In genomic region chr12:57475271-57476161, GRCh38 we compare ENCODE assay signal across 8 cellular contexts. TPM values are rescaled to one million over a fixed set of nuclear protein-coding genes. Genes with fewer than 3 reads are reported as not detected.
DNase-seq lines count a peak whose midpoint lies in the region; ATAC-seq and TF ChIP-seq lines count a peak whose summit lies in the region.

No MANE protein-coding gene starts in this region.

- H3K27ac ChIP-seq in fibroblast of lung (ENCODE audit: insufficient read depth, low read length) (no peak overlapping the region), neuronal stem cell (replicated peaks; ENCODE audit: low read length) (no peak overlapping the region)

- H2BK15ac ChIP-seq in neuronal stem cell (ENCODE audit: low read length): peak overlapping the region; percentile 61

- H2BK12ac ChIP-seq in neuronal stem cell (ENCODE audit: low read length): peak overlapping the region; percentile 85

- H3K36me3 ChIP-seq in NT2/D1 (ENCODE audit: insufficient read depth, insufficient read length, low read length) (peaks cover 5% of the 10 kb centered on the region), fibroblast of lung (ENCODE audit: control insufficient read depth, insufficient read depth, low read length) (no peaks in the 10 kb centered on the region), neuronal stem cell (replicated peaks in 1 of 2; ENCODE audit: control insufficient read depth in 2 of 2, insufficient read depth in 2 of 2, low read length in 2 of 2) (no peaks in the 10 kb centered on the region)

- H3K4me2 ChIP-seq in fibroblast of lung (ENCODE audit: extremely low read depth, insufficient read depth, low read length) (peak overlapping the region; percentile 79), neuronal stem cell (ENCODE audit: insufficient read depth, low read length, poor library complexity, severe bottlenecking) (peak overlapping the region; percentile 81)

- H3K4me1 ChIP-seq in NT2/D1 (ENCODE audit: insufficient read depth, insufficient read length) (peaks cover 10% of the 10 kb centered on the region), fibroblast of lung (ENCODE audit: control insufficient read depth, extremely low read depth, insufficient read depth, low read length) (no peaks in the 10 kb centered on the region), neuronal stem cell (ENCODE audit: control insufficient read depth in 2 of 2, insufficient read depth in 1 of 2, low read depth in 1 of 2, low read length in 2 of 2) (peaks cover 5 to 21% of the 10 kb centered on the region in 2 donors)

- H2AK5ac ChIP-seq in neuronal stem cell (ENCODE audit: low read depth, low read length): peak overlapping the region; percentile 80

- H2AFZ ChIP-seq in fibroblast of lung (ENCODE audit: low read length): no peak overlapping the region
- peak overlapping the region; percentile 98 for H2AFZ ChIP-seq in neuronal stem cell (ENCODE audit: low read length)

- no peak for TF ChIP-seq CTCF in fibroblast of lung (conservative IDR thresholded peaks at IDR 0.05 in 1 of 2, IDR thresholded peaks at IDR 0.05 in 1 of 2; ENCODE audit: low read depth in 1 of 2, low read length in 2 of 2)

- ATAC-seq in HG02852 (IDR thresholded peaks at IDR 0.05; ENCODE audit: unreplicated experiment): no peak
- no peak for ATAC-seq in GM19467 (IDR thresholded peaks at IDR 0.05; ENCODE audit: unreplicated experiment)

- H3K9me3 ChIP-seq in NT2/D1 (ENCODE audit: insufficient read depth, low read length) (no peaks in the 10 kb centered on the region), fibroblast of lung (ENCODE audit: control insufficient read depth, insufficient read depth, low read depth, low read length) (no peaks in the 10 kb centered on the region), neuronal stem cell (replicated peaks in 1 of 2; ENCODE audit: control insufficient read depth in 2 of 2, insufficient read depth in 1 of 2, low read depth in 1 of 2, low read length in 2 of 2) (peaks cover 3 to 4% of the 10 kb centered on the region in 2 donors)

- H3K18ac ChIP-seq in neuronal stem cell (ENCODE audit: low read length): peak overlapping the region; percentile 73

- DNase-seq in G401 (ENCODE audit: low spot score) (peak; percentile 49), NT2/D1 (ENCODE audit: low read depth, low spot score) (no peak), fibroblast of lung (ENCODE audit: low read depth in 2 of 2) (peak in 1 of 2 donors; percentile 26), neuronal stem cell (ENCODE audit: low spot score) (no peak), pons (ENCODE audit: low spot score) (no peak), NCI-H510A treated with DMSO at 0.1 percent for 48 hours (lab: John Stamatoyannopoulos, UW) (no peak)

- in situ Hi-C loops in G401 (cut with HindIII; ENCODE audit: low sequenced_read_pairs): no loop called here

- H3K79me2 ChIP-seq in fibroblast of lung (ENCODE audit: control insufficient read depth, insufficient read depth, low read length): no peaks in the 10 kb centered on the region

- H3K79me1 ChIP-seq in neuronal stem cell (ENCODE audit: low read depth, low read length): no peaks in the 10 kb centered on the region

- peak overlapping the region; percentile 79 for H3K9ac ChIP-seq in NT2/D1 (ENCODE audit: insufficient read length, low read depth)
- H3K9ac ChIP-seq in fibroblast of lung (ENCODE audit: insufficient read depth, low read length): no peak overlapping the region
- H3K9ac ChIP-seq in neuronal stem cell (ENCODE audit: low read depth, low read length, poor library complexity): peak overlapping the region; percentile 54

- H3K14ac ChIP-seq in neuronal stem cell (ENCODE audit: low read length): peak overlapping the region; percentile 73

- H2BK120ac ChIP-seq in neuronal stem cell (ENCODE audit: low read depth, low read length): no peak overlapping the region

- peak overlapping the region; percentile 90 for H3K23ac ChIP-seq in neuronal stem cell (ENCODE audit: low read depth, low read length, poor library complexity)

- H4K8ac ChIP-seq in neuronal stem cell (ENCODE audit: low read depth, low read length): no peak overlapping the region

- H2BK5ac ChIP-seq in neuronal stem cell (ENCODE audit: low read length): no peak overlapping the region

- no peak overlapping the region for H4K91ac ChIP-seq in neuronal stem cell (ENCODE audit: low read depth, low read length, poor library complexity)

- no CpG with 5 or more reads among the region's 84 CpGs for WGBS in neuronal stem cell (ENCODE audit: extremely low coverage in 2 of 2, insufficient read length in 2 of 2, insufficient replicate concordance in 1 of 2), 2 donors

- H3K4me3 ChIP-seq in NT2/D1 (ENCODE audit: insufficient read length, low read depth) (peak overlapping the region; percentile 40), fibroblast of lung (replicated peaks in 1 of 4; ENCODE audit: control extremely low read depth in 1 of 4, insufficient read depth in 1 of 4, low read depth in 3 of 4, low read length in 4 of 4) (peak overlapping the region in 1 of 4 experiments; percentile 33), neuronal stem cell (ENCODE audit: low read length in 2 of 2) (peak overlapping the region; percentile 34 to 47)

- no peaks in the 10 kb centered on the region for H4K20me1 ChIP-seq in fibroblast of lung (ENCODE audit: control insufficient read depth, extremely low read depth, insufficient read depth, low read length)

- peaks cover 57% of the 10 kb centered on the region for H3K27me3 ChIP-seq in NT2/D1 (ENCODE audit: insufficient read depth, insufficient read length)
- peaks cover 59% of the 10 kb centered on the region for H3K27me3 ChIP-seq in fibroblast of lung (ENCODE audit: control insufficient read depth, insufficient read depth, low read length)
- H3K27me3 ChIP-seq in neuronal stem cell (ENCODE audit: control insufficient read depth in 3 of 3, insufficient read depth in 3 of 3, low read depth in 1 of 3, low read length in 3 of 3): peaks cover 22 to 71% (median 67%) of the 10 kb centered on the region in 3 experiments

- no peak overlapping the region for H3K4ac ChIP-seq in neuronal stem cell (ENCODE audit: low read length)

RNA-seq across cellular contexts. Expression of gene ARHGAP9, which starts 4.2 kb away (rescaled TPM):
- 0.18 TPM in 1 of 2 replicates, not detected in the other for total RNA-seq in G401 (2014; rRNA removed; shearing (Covaris generic))
- total RNA-seq in fibroblast of lung: under 0.01 TPM in 2 replicates
- 0.08 and 0.10 TPM in 2 replicates for polyA plus RNA-seq in fibroblast of lung
- 0.15 TPM in 1 of 2 replicates, not detected in the other for polyA plus RNA-seq in fibroblast of lung (2012)
- not detected in 2 replicates for polyA minus RNA-seq in fibroblast of lung (ENCODE audit: low replicate concordance)
- polyA plus RNA-seq in neuronal stem cell (2013, experiment 1 of 2): 0.01 TPM
- 0.07 TPM for polyA plus RNA-seq in neuronal stem cell (2013, experiment 2 of 2)

RNA-seq across cellular contexts. Expression of gene MARS1, which starts 12.4 kb away (rescaled TPM):
- total RNA-seq in G401 (2014; rRNA removed; shearing (Covaris generic)): 220 and 246 TPM in 2 replicates
- 223 and 352 TPM in 2 replicates for total RNA-seq in fibroblast of lung
- polyA plus RNA-seq in fibroblast of lung: 89.9 and 103 TPM in 2 replicates
- polyA plus RNA-seq in fibroblast of lung (2012): 127 and 147 TPM in 2 replicates
- polyA minus RNA-seq in fibroblast of lung (ENCODE audit: low replicate concordance): 393 and 409 TPM in 2 replicates
- 257 TPM for polyA plus RNA-seq in neuronal stem cell (2013, experiment 1 of 2)
- 269 TPM for polyA plus RNA-seq in neuronal stem cell (2013, experiment 2 of 2)

RNA-seq across cellular contexts. Expression of gene GLI1, which starts 15.9 kb away (rescaled TPM):
- 4.7 and 6.4 TPM in 2 replicates for total RNA-seq in G401 (2014; rRNA removed; shearing (Covaris generic))
- 1.0 and 2.0 TPM in 2 replicates for total RNA-seq in fibroblast of lung
- polyA plus RNA-seq in fibroblast of lung: 0.40 and 0.97 TPM in 2 replicates
- 1.5 and 3.4 TPM in 2 replicates for polyA plus RNA-seq in fibroblast of lung (2012)
- 2.7 and 17.2 TPM in 2 replicates for polyA minus RNA-seq in fibroblast of lung (ENCODE audit: low replicate concordance)
- polyA plus RNA-seq in neuronal stem cell (2013, experiment 1 of 2): 0.28 TPM
- polyA plus RNA-seq in neuronal stem cell (2013, experiment 2 of 2): 0.03 TPM

RNA-seq across cellular contexts. Expression of gene INHBE, which starts 20.4 kb away (rescaled TPM):
- total RNA-seq in G401 (2014; rRNA removed; shearing (Covaris generic)): 0.43 and 0.78 TPM in 2 replicates
- 9.2 and 26.4 TPM in 2 replicates for total RNA-seq in fibroblast of lung
- 0.41 and 0.67 TPM in 2 replicates for polyA plus RNA-seq in fibroblast of lung
- 0.40 and 1.0 TPM in 2 replicates for polyA plus RNA-seq in fibroblast of lung (2012)
- polyA minus RNA-seq in fibroblast of lung (ENCODE audit: low replicate concordance): not detected in 2 replicates
- 0.24 TPM for polyA plus RNA-seq in neuronal stem cell (2013, experiment 1 of 2)
- 0.35 TPM for polyA plus RNA-seq in neuronal stem cell (2013, experiment 2 of 2)

RNA-seq across cellular contexts. Expression of gene INHBC, which starts 40.9 kb away (rescaled TPM):
- total RNA-seq in G401 (2014; rRNA removed; shearing (Covaris generic)): not detected in 2 replicates
- not detected in 2 replicates for total RNA-seq in fibroblast of lung
- 0.05 TPM in 1 of 2 replicates, not detected in the other for polyA plus RNA-seq in fibroblast of lung
- polyA plus RNA-seq in fibroblast of lung (2012): not detected in 2 replicates
- 0.15 TPM in 1 of 2 replicates, not detected in the other for polyA minus RNA-seq in fibroblast of lung (ENCODE audit: low replicate concordance)
- 0.11 TPM for polyA plus RNA-seq in neuronal stem cell (2013, experiment 1 of 2)
- 0.11 TPM for polyA plus RNA-seq in neuronal stem cell (2013, experiment 2 of 2)
